9 cellular contexts compared by ENCODE assay signal in the genomic region with DNA sequence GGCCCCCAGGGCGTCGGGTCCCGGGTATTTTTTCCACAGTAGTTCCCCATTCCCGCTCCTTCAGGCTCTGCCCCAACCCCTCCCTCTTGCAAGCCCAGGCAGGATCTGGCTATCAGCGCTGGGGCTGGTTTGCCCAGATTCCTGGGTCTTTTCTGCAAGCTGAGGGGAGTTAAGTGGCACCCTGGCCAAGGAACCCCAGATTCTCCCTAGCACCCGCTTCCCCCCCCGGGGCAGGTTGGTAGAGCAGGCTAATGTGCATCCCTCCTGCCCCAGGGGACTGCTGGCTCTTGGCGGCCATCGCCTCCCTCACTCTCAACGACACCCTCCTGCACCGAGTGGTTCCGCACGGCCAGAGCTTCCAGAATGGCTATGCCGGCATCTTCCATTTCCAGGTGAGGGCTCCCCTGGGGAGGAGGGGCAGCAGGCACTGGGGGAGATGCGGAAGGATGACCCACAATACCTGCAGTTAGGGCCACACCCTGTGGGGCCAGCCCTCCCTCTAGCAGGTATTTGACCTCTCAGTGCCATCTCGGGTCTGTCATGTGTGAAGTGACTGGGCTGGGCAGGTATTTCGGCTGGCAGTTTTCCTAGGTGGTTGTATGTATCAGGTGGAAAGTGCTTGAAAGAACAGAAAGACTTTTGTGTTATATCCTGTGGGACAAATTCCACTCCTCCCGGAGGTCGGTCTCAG. TPM values are rescaled to one million over a fixed set of nuclear protein-coding genes. Genes with fewer than 3 reads are reported as not detected.
DNase-seq lines count a peak whose midpoint lies in the region; TF ChIP-seq lines count a peak whose summit lies in the region.
"Had no signal": no experiment of that assay in that cellular context is flagged by ENCODE, and none has a peak within 500 bp of the region (broad histone marks: within the 10 kb centered on the region; RNA-seq: fewer than 3 reads in every experiment).

No MANE protein-coding gene starts in this region.

- H4K8ac ChIP-seq in neuronal stem cell (ENCODE audit: low read depth, low read length) = no peak overlapping the region

- no peak overlapping the region for H3K23ac ChIP-seq in neuronal stem cell (ENCODE audit: low read depth, low read length, poor library complexity)

- peak overlapping the region; percentile 95 for H2AK5ac ChIP-seq in neuronal stem cell (ENCODE audit: low read depth, low read length)

- peak; percentile 34 for DNase-seq in COLO668 (lab: John Stamatoyannopoulos, UW; ENCODE audit: unreplicated experiment)
- peak; percentile 39 for DNase-seq in NCI-H526 treated with DMSO at 0.1 percent for 48 hours (lab: John Stamatoyannopoulos, UW)
- DNase-seq in epithelial cell of esophagus (ENCODE audit: low read depth) = peak; percentile 91
- no peak for DNase-seq in neuronal stem cell (ENCODE audit: low spot score)
- no peak for DNase-seq in stimulated activated naive CD4-positive, alpha-beta T cell (lab: John Stamatoyannopoulos, UW)
- DNase-seq in LoVo (ENCODE audit: low spot score) = no peak
- DNase-seq in GM13977 (ENCODE audit: low spot score) = no peak
- no peak for DNase-seq in DMS 273 treated with DMSO at 0.1 percent for 48 hours (lab: John Stamatoyannopoulos, UW)
- DNase-seq: stimulated activated CD4-positive, alpha-beta T cell treated with anti-CD3 and anti-CD28 coated beads, Interleukin-4, amount 100 ng/mL, for 24 hours had no signal

- no peak overlapping the region for H4K91ac ChIP-seq in neuronal stem cell (ENCODE audit: low read depth, low read length, poor library complexity)

- H3K9ac ChIP-seq in neuronal stem cell (ENCODE audit: low read depth, low read length, poor library complexity) = no peak overlapping the region

- no peak overlapping the region for H3K27ac ChIP-seq in neuronal stem cell (replicated peaks; ENCODE audit: low read length)

- no peak overlapping the region for H2BK15ac ChIP-seq in neuronal stem cell (ENCODE audit: low read length)

- peaks cover 0 to 4% (median 0%) of the 10 kb centered on the region in 3 experiments for H3K27me3 ChIP-seq in neuronal stem cell (ENCODE audit: control insufficient read depth in 3 of 3, insufficient read depth in 3 of 3, low read depth in 1 of 3, low read length in 3 of 3)

- H3K36me3 ChIP-seq in neuronal stem cell (replicated peaks in 1 of 2; ENCODE audit: control insufficient read depth in 2 of 2, insufficient read depth in 2 of 2, low read length in 2 of 2) = peaks cover 2 to 19% of the 10 kb centered on the region in 2 donors

- H3K4me2 ChIP-seq in neuronal stem cell (ENCODE audit: insufficient read depth, low read length, poor library complexity, severe bottlenecking) = no peak overlapping the region

- WGBS in neuronal stem cell (ENCODE audit: extremely low coverage in 2 of 2, insufficient read length in 2 of 2, insufficient replicate concordance in 1 of 2), 2 donors = no CpG with 5 or more reads among the region's 19 CpGs

- H3K4ac ChIP-seq in neuronal stem cell (ENCODE audit: low read length) = no peak overlapping the region

- no peak overlapping the region for H2BK12ac ChIP-seq in neuronal stem cell (ENCODE audit: low read length)

- H2BK5ac ChIP-seq in neuronal stem cell (ENCODE audit: low read length) = no peak overlapping the region

- peak overlapping the region; percentile 95 for H3K4me3 ChIP-seq in epithelial cell of esophagus (ENCODE audit: low read length)
- no peak overlapping the region for H3K4me3 ChIP-seq in neuronal stem cell (ENCODE audit: low read length in 2 of 2)

- H3K14ac ChIP-seq in neuronal stem cell (ENCODE audit: low read length) = no peak overlapping the region

- H3K18ac ChIP-seq in neuronal stem cell (ENCODE audit: low read length) = no peak overlapping the region

- H2BK120ac ChIP-seq in neuronal stem cell (ENCODE audit: low read depth, low read length) = no peak overlapping the region

- TF ChIP-seq CTCF in epithelial cell of esophagus (IDR thresholded peaks at IDR 0.05; ENCODE audit: insufficient read depth, low read depth, low read length, missing control alignments) (no peak), GM13977 (IDR thresholded peaks at IDR 0.05; ENCODE audit: extremely low read depth, insufficient read depth, missing control alignments) (no peak)

- no peaks in the 10 kb centered on the region for H3K9me3 ChIP-seq in neuronal stem cell (replicated peaks in 1 of 2; ENCODE audit: control insufficient read depth in 2 of 2, insufficient read depth in 1 of 2, low read depth in 1 of 2, low read length in 2 of 2)

- in situ Hi-C loops in GM13977 (cut with MboI; ENCODE audit: low pct_unique_long_range_greater_than_20kb, low sequenced_read_pairs, unreplicated experiment) = no loop called here

- no peak overlapping the region for H2AFZ ChIP-seq in neuronal stem cell (ENCODE audit: low read length)

- peaks cover 4% of the 10 kb centered on the region for H3K79me1 ChIP-seq in neuronal stem cell (ENCODE audit: low read depth, low read length)

- peaks cover 9 to 18% of the 10 kb centered on the region in 2 donors for H3K4me1 ChIP-seq in neuronal stem cell (ENCODE audit: control insufficient read depth in 2 of 2, insufficient read depth in 1 of 2, low read depth in 1 of 2, low read length in 2 of 2)

RNA-seq across cellular contexts. Expression of a gene that starts 1.6 kb away (rescaled TPM):
- 35.4 TPM for polyA plus RNA-seq in neuronal stem cell (2013, experiment 1 of 2)
- 33.4 TPM for polyA plus RNA-seq in neuronal stem cell (2013, experiment 2 of 2)

RNA-seq across cellular contexts. Expression of a gene that starts 13.3 kb away (rescaled TPM):
- polyA plus RNA-seq in neuronal stem cell (2013, experiment 1 of 2) = 0.06 TPM
- not detected for polyA plus RNA-seq in neuronal stem cell (2013, experiment 2 of 2)

RNA-seq across cellular contexts. Expression of a gene that starts 49.0 kb away (rescaled TPM):
- polyA plus RNA-seq in neuronal stem cell (2013, experiment 1 of 2) = 16.9 TPM
- 16.0 TPM for polyA plus RNA-seq in neuronal stem cell (2013, experiment 2 of 2)

Comparison
In these comparisons a context has a peak if more than half of its experiments do, and no peak if none do; other contexts are left out.
1. DNase-seq: peak in COLO668 (single experiment), NCI-H526 treated with DMSO at 0.1 percent for 48 hours (single experiment) and epithelial cell of esophagus (single experiment); none in neuronal stem cell (single experiment), stimulated activated naive CD4-positive, alpha-beta T cell (0 of 6), LoVo (single experiment), GM13977 (single experiment) and DMS 273 treated with DMSO at 0.1 percent for 48 hours (single experiment).